11 cellular contexts compared by ENCODE assay signal in the genomic region with DNA sequence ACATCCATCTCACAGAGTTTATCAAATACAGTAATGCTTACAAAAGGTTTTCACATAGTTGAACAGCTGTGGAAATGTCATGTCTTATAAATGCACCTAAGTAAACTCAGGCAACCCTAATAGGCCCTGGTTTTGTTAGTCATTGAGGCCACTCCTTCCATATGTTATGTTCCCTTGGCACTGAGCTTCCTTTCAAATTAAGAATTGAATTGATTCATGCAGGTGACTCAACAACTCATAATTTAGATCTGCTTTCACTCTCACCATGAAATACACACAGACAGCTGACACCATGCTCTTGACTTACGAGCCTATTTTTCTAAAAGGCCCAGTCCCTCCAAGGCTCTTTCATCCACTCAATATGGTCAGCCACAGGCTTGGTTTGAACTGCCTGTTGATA.
DNase-seq lines count a peak whose midpoint lies in the region; ATAC-seq and TF ChIP-seq lines count a peak whose summit lies in the region.
"Had no signal": no experiment of that assay in that cellular context is flagged by ENCODE, and none has a peak within 500 bp of the region (broad histone marks: within the 10 kb centered on the region; RNA-seq: fewer than 3 reads in every experiment).

No MANE protein-coding gene starts in this region.

- ATAC-seq in RWPE2 (ENCODE audit: low read depth) (peak; percentile 77), GM19328 (IDR thresholded peaks at IDR 0.05; ENCODE audit: unreplicated experiment) (no peak), HG02763 (IDR thresholded peaks at IDR 0.05; ENCODE audit: unreplicated experiment) (no peak)

- DNase-seq in AG09309 (ENCODE audit: low read depth) (peak; percentile 65), LHCN-M2 (ENCODE audit: low read depth) (peak; percentile 99), RWPE2 (ENCODE audit: low spot score) (no peak), glomerular endothelial cell (ENCODE audit: extremely low read depth, low read depth, low spot score) (peak; percentile 29), ACHN (no peak), CD1c-positive myeloid dendritic cell (ENCODE audit: extremely low spot score) (no peak)
- DNase-seq: amygdala; DND-41; stimulated activated CD4-positive, alpha-beta T cell treated with anti-CD3 and anti-CD28 coated beads, Interleukin-1b, Interleukin-23, amount 100 ng/mL, for 48 hours had no signal

- no peak overlapping the region for H3K27ac ChIP-seq in RWPE2 (ENCODE audit: poor library complexity, severe bottlenecking)

- no peaks in the 10 kb centered on the region for H3K36me3 ChIP-seq in RWPE2 (ENCODE audit: low read depth)

- no peaks in the 10 kb centered on the region for H3K27me3 ChIP-seq in RWPE2 (ENCODE audit: insufficient read depth, poor library complexity, severe bottlenecking)

- no peak for TF ChIP-seq CTCF in AG09309 (IDR thresholded peaks at IDR 0.05; ENCODE audit: control insufficient read depth, insufficient read depth, low read depth, low read length, missing control alignments)
- no peak for TF ChIP-seq CTCF in RWPE2 (IDR thresholded peaks at IDR 0.05; ENCODE audit: poor library complexity, severe bottlenecking)

- H3K4me3 ChIP-seq in AG09309 (ENCODE audit: control insufficient read depth, low read depth, low read length) (no peak overlapping the region), RWPE2 (ENCODE audit: severe bottlenecking) (no peak overlapping the region)

- H3K4me1 ChIP-seq in RWPE2 (ENCODE audit: insufficient read depth, poor library complexity, severe bottlenecking) = peaks cover 53% of the 10 kb centered on the region

- in situ Hi-C loops in ACHN (cut with HindIII; ENCODE audit: low pct_ligation_motif_present, low pct_unique_long_range_greater_than_20kb, low sequenced_read_pairs) = loop anchor here (25.0 kb wide), 1 partner anchor 252 kb away; no protein-coding TSS in a partner anchor

- no peaks in the 10 kb centered on the region for H3K9me3 ChIP-seq in RWPE2 (ENCODE audit: severe bottlenecking)

Comparison
In these comparisons a context has a peak if more than half of its experiments do, and no peak if none do; other contexts are left out.
1. DNase-seq: peak in AG09309 (single experiment), LHCN-M2 (single experiment) and glomerular endothelial cell (single experiment); none in RWPE2 (single experiment), ACHN (single experiment) and CD1c-positive myeloid dendritic cell (single experiment).